ENCODE assay signal across 8 cellular contexts in the genomic region with DNA sequence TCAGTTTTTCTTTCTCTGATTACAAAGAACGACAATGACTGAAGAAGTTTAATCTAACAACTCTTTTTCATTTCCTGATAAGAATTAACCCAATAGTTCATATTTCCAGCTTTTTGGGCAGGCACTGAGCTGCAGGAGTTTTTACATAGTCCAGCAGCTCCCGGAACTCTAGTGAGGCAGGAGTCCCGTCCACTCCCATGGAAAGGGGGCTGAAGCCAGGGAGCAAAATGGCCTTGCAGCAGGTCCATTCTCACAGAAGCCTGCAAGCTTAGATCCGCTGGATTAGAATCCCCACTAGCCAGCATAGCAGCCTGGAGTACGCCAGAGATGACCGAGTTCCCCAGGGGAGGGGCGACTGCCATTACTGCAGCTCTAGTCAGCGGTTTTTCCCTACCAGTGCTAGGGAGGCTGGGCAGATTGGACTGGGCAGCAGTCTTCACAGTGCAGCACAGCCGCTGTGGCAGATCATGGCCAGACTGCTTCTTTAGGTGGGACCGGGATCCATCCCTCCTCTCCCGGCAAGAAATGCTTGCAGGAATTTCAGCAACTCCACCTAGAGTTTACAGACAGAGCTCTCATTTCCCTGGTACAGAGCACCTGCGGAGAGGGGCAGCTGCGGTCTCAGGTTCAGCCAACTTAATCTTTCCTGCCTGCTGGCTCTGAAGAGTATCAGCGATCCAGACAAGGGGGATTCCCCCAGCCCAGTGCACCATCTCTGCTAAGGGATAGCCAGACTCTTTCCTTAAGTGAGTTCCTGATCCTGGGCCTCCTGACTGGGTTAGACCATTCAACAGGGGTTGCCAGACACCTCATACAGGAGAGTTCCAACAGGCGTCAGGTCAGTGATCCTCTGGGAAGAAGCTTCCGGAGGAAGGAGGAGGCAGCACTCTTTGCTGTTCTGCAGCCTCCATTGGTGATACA. TPM values are rescaled to one million over a fixed set of nuclear protein-coding genes. Genes with fewer than 3 reads are reported as not detected.
DNase-seq lines count a peak whose midpoint lies in the region; ATAC-seq lines count a peak whose summit lies in the region.

No MANE protein-coding gene starts in this region.

- ATAC-seq in HG02610 (IDR thresholded peaks at IDR 0.05; ENCODE audit: unreplicated experiment): no peak

- peaks cover 29 to 32% (median 30%) of the 10 kb centered on the region in 3 donors for H3K4me1 Mint-ChIP-seq in IgD-negative memory B cell
- H3K4me1 Mint-ChIP-seq in activated T-helper 2 cell treated with anti-CD3 and anti-CD28 coated beads, Interferon-gamma antibody, Interleukin-2, Interleukin-4, amounts not matched to agents 10 μg/mL and 5 μg/mL and 100 μg/mL, durations not matched to agents 14 hours and 24 hours and 36 hours (ENCODE audit: low read depth): peaks cover 34% of the 10 kb centered on the region

- H3K27ac ChIP-seq in skin epidermis: peak overlapping the region; percentile 57 to 97 (median 90)

- H3K27ac Mint-ChIP-seq in IgD-negative memory B cell: peak overlapping the region; percentile 81 to 98 (median 97)
- peak overlapping the region; percentile 75 for H3K27ac Mint-ChIP-seq in activated T-helper 2 cell treated with anti-CD3 and anti-CD28 coated beads, Interferon-gamma antibody, Interleukin-2, Interleukin-4, amounts not matched to agents 10 μg/mL and 5 μg/mL and 100 μg/mL, durations not matched to agents 14 hours and 24 hours and 36 hours

- peak overlapping the region; percentile 94 to 99 (median 98) for H3K4me3 Mint-ChIP-seq in IgD-negative memory B cell
- H3K4me3 Mint-ChIP-seq in activated T-helper 2 cell treated with anti-CD3 and anti-CD28 coated beads, Interferon-gamma antibody, Interleukin-2, Interleukin-4, amounts not matched to agents 10 μg/mL and 5 μg/mL and 100 μg/mL, durations not matched to agents 14 hours and 24 hours and 36 hours (ENCODE audit: low read depth): peak overlapping the region; percentile 86

- peak overlapping the region; percentile 36 to 59 (median 47) for H3K4me3 ChIP-seq in skin epidermis

- peaks cover 4 to 6% (median 5%) of the 10 kb centered on the region in 3 donors for H3K9me3 Mint-ChIP-seq in IgD-negative memory B cell
- H3K9me3 Mint-ChIP-seq in activated T-helper 2 cell treated with anti-CD3 and anti-CD28 coated beads, Interferon-gamma antibody, Interleukin-2, Interleukin-4, amounts not matched to agents 10 μg/mL and 5 μg/mL and 100 μg/mL, durations not matched to agents 14 hours and 24 hours and 36 hours: peaks cover 35% of the 10 kb centered on the region

- peaks cover 16% of the 10 kb centered on the region for H3K36me3 Mint-ChIP-seq in IgD-negative memory B cell
- peaks cover 28% of the 10 kb centered on the region for H3K36me3 Mint-ChIP-seq in activated T-helper 2 cell treated with anti-CD3 and anti-CD28 coated beads, Interferon-gamma antibody, Interleukin-2, Interleukin-4, amounts not matched to agents 10 μg/mL and 5 μg/mL and 100 μg/mL, durations not matched to agents 14 hours and 24 hours and 36 hours (ENCODE audit: low read depth)

- DNase-seq in ELR (ENCODE audit: low read depth): peak; percentile 19
- no peak for DNase-seq in activated T-helper 2 cell treated with anti-CD3 and anti-CD28 coated beads, Interferon-gamma antibody, Interleukin-2, Interleukin-4, amounts not matched to agents 10 μg/mL and 5 μg/mL and 100 μg/mL, durations not matched to agents 14 hours and 24 hours and 36 hours (ENCODE audit: low spot score)
- DNase-seq in hepatic stellate cell (ENCODE audit: low spot score): peak; percentile 21
- no peak for DNase-seq in HK-2 (ENCODE audit: unreplicated experiment)
- no peak for DNase-seq in foreskin melanocyte

- intact Hi-C loops in activated T-helper 2 cell treated with anti-CD3 and anti-CD28 coated beads, Interferon-gamma antibody, Interleukin-2, Interleukin-4, amounts not matched to agents 10 μg/mL and 5 μg/mL and 100 μg/mL, durations not matched to agents 14 hours and 24 hours and 36 hours (cut with micrococcal nuclease): loop anchor here (1.0 to 5.0 kb wide), 5 partner anchors 22 to 362 kb away; a partner anchor contains a TSS

- H3K27me3 Mint-ChIP-seq in IgD-negative memory B cell: no peaks in the 10 kb centered on the region
- no peaks in the 10 kb centered on the region for H3K27me3 Mint-ChIP-seq in activated T-helper 2 cell treated with anti-CD3 and anti-CD28 coated beads, Interferon-gamma antibody, Interleukin-2, Interleukin-4, amounts not matched to agents 10 μg/mL and 5 μg/mL and 100 μg/mL, durations not matched to agents 14 hours and 24 hours and 36 hours (ENCODE audit: low read depth)

RNA-seq across cellular contexts. Expression of a gene that starts 0.7 kb away (rescaled TPM):
- polyA plus RNA-seq in IgD-negative memory B cell: 105 TPM
- 31.1 and 32.0 TPM in 2 replicates for total RNA-seq in activated T-helper 2 cell treated with anti-CD3 and anti-CD28 coated beads, Interferon-gamma antibody, Interleukin-2, Interleukin-4, amounts not matched to agents 10 μg/mL and 5 μg/mL and 100 μg/mL, durations not matched to agents 14 hours and 24 hours and 36 hours

RNA-seq across cellular contexts. Expression of a gene that starts 53.9 kb away (rescaled TPM):
- polyA plus RNA-seq in IgD-negative memory B cell: 0.45 TPM
- not detected in 2 replicates for total RNA-seq in activated T-helper 2 cell treated with anti-CD3 and anti-CD28 coated beads, Interferon-gamma antibody, Interleukin-2, Interleukin-4, amounts not matched to agents 10 μg/mL and 5 μg/mL and 100 μg/mL, durations not matched to agents 14 hours and 24 hours and 36 hours

Comparison
In these comparisons a context has a peak if more than half of its experiments do, and no peak if none do; other contexts are left out.
1. DNase-seq: peak in ELR (single experiment) and hepatic stellate cell (single experiment); none in activated T-helper 2 cell treated with anti-CD3 and anti-CD28 coated beads, Interferon-gamma antibody, Interleukin-2, Interleukin-4, amounts not matched to agents 10 μg/mL and 5 μg/mL and 100 μg/mL, durations not matched to agents 14 hours and 24 hours and 36 hours (single experiment), HK-2 (single experiment) and foreskin melanocyte (single experiment).